In the genomic region with DNA sequence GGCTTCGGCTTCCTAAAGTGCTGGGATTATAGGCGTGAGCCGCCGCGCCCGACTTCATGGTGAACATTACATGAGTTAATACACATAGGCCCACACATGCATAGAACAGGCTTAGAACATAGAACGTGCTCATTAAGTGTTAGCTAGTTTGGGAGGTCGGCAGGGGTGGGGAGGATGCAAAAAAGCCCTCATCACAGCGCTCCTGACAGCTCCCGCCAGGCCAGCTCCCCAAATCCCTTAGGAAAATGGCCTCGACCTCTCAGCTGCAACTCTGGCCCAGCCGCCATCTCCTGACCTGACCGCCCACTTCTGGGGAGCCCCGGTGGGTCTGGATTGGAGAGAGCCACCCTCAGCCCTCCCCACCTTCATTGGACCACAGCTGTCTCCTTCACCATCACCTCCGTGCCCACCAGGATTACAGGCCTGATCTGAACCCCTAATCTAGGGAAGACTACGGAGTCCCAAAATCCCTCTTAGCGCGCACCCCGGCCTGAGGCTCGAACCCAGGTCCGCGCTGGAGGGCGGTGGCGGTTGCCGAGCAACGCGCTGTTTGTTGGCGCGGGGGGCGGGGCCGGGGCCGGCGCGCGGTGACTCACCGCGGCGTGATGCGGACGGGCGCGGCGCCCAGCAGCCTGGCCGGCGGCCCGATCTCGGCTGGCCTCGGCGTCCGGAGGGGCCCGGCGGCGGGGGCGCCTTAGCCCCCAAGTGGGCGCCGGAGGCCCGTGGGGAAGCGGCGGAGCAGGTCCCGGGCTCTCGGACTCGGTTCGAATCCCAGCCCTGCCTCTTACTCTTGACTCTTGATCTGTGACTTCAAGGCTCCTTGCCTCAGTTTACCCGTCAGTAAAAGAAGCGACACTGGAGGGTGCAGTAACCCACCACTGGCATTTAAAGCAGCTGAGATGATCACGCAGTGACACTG, we compare ENCODE assay signal across 8 cellular contexts. TPM values are rescaled to one million over a fixed set of nuclear protein-coding genes. Genes with fewer than 3 reads are reported as not detected.
DNase-seq lines count a peak whose midpoint lies in the region; ATAC-seq and TF ChIP-seq lines count a peak whose summit lies in the region.

No MANE protein-coding gene starts in this region.

- dilution Hi-C loops in mammary epithelial cell (cut with HindIII; ENCODE audit: low sequenced_read_pairs): no loop called here

- intact Hi-C loops in CD8-positive, alpha-beta T cell (cut with DNase I, micrococcal nuclease): loop anchor here (2.0 to 10.0 kb wide), 6 partner anchors 15 to 1058 kb away; partner anchors contain the start of genes ADGRE5 (in 1 of the 2), IER2 (in 1 of the 2), JUNB (in 1 of the 2) and STX10 (in 1 of the 2)
- intact Hi-C loops in mammary epithelial cell (cut with micrococcal nuclease) (no loop called here), sigmoid colon (cut with DNase I) (loop anchor here (2.0 to 10.0 kb wide), 4 partner anchors 55 to 1058 kb away; partner anchors contain the start of genes JUNB and ZSWIM4)

- peak overlapping the region; percentile 58 for H2AFZ ChIP-seq in mammary epithelial cell (ENCODE audit: low read depth, low read length)

- H3K27ac Mint-ChIP-seq in CD8-positive, alpha-beta T cell: peak overlapping the region; percentile 88

- no TSS peak for BruUV-seq in mammary epithelial cell (replicated peaks; lab: Mats Ljungman, UMichigan)

- no peaks in the 10 kb centered on the region for H3K9me3 Mint-ChIP-seq in CD8-positive, alpha-beta T cell

- H3K4me1 Mint-ChIP-seq in CD8-positive, alpha-beta T cell (ENCODE audit: low read depth): peaks cover 32% of the 10 kb centered on the region

- H3K9me3 ChIP-seq in CD8-positive, alpha-beta T cell (ENCODE audit: low read length): no peaks in the 10 kb centered on the region
- no peaks in the 10 kb centered on the region for H3K9me3 ChIP-seq in mammary epithelial cell (replicated peaks; ENCODE audit: insufficient read depth, low read length)
- H3K9me3 ChIP-seq in iPS-18a (ENCODE audit: control insufficient read depth, low read depth, low read length): no peaks in the 10 kb centered on the region
- no peaks in the 10 kb centered on the region for H3K9me3 ChIP-seq in sigmoid colon

- no peaks in the 10 kb centered on the region for H3K36me3 ChIP-seq in CD8-positive, alpha-beta T cell (ENCODE audit: insufficient read depth, low read length)
- H3K36me3 ChIP-seq in mammary epithelial cell (ENCODE audit: insufficient read depth, low read length) (no peaks in the 10 kb centered on the region), iPS-18a (ENCODE audit: control insufficient read depth, low read depth, low read length) (no peaks in the 10 kb centered on the region), sigmoid colon (no peaks in the 10 kb centered on the region)

- peaks cover 37% of the 10 kb centered on the region for H3K4me1 ChIP-seq in CD8-positive, alpha-beta T cell (ENCODE audit: insufficient read depth, low read length)
- H3K4me1 ChIP-seq in mammary epithelial cell (ENCODE audit: insufficient read depth, low read length) (peaks cover 61% of the 10 kb centered on the region), iPS-18a (ENCODE audit: control insufficient read depth, low read depth, low read length) (peaks cover 10% of the 10 kb centered on the region), sigmoid colon (peaks cover 0 to 76% (median 61%) of the 10 kb centered on the region in 4 donors)

- in situ Hi-C loops in KBM-7 (cut with MboI; ENCODE audit: low pct_unique_long_range_greater_than_20kb, low sequenced_read_pairs) (loop anchor here (10.0 kb wide), 1 partner anchor 65 kb away; no protein-coding TSS in a partner anchor), mammary epithelial cell (cut with MboI; ENCODE audit: low sequenced_read_pairs in 2 of 2) (loop anchor here (25.0 kb wide), 1 partner anchor 238 kb away; no protein-coding TSS in a partner anchor)

- TF ChIP-seq EP300 in sigmoid colon (IDR thresholded peaks at IDR 0.05): peak in 2 of 4 donors; percentile 27 to 32

- DNase-seq in CD8-positive, alpha-beta T cell: peak in 6 of 7 experiments; percentile 56 to 79 (median 65)
- DNase-seq in KBM-7 (peak; percentile 69), T-helper 9 cell (peak; percentile 61), mammary epithelial cell (peak; percentile 69), sigmoid colon (peak; percentile 93), middle frontal gyrus (ENCODE audit: extremely low spot score, low spot score) (no peak)

- POLR2A ChIA-PET in CD8-positive, alpha-beta T cell (lab: Charles Lee): interaction anchor here (1.4 kb wide), 1 partner anchor 12 kb away, joined by 4 read pairs; no protein-coding TSS in a partner anchor

- no peak for TF ChIP-seq CTCF in CD8-positive, alpha-beta T cell (IDR thresholded peaks at IDR 0.05)
- TF ChIP-seq CTCF in mammary epithelial cell (conservative IDR thresholded peaks at IDR 0.05 in 1 of 2, IDR thresholded peaks at IDR 0.05 in 1 of 2; ENCODE audit: extremely low read depth in 1 of 2, insufficient read depth in 1 of 2, low read depth in 1 of 2, low read length in 2 of 2) (no peak), sigmoid colon (IDR thresholded peaks at IDR 0.05) (no peak)

- H3K9ac ChIP-seq in mammary epithelial cell (ENCODE audit: insufficient read depth, low read length): peak overlapping the region; percentile 99
- H3K9ac ChIP-seq in iPS-18a (ENCODE audit: low read length): peak overlapping the region; percentile 53

- no peak for ATAC-seq in CD8-positive, alpha-beta T cell
- no peak for ATAC-seq in HG03457 (IDR thresholded peaks at IDR 0.05; ENCODE audit: unreplicated experiment)

- H3K79me2 ChIP-seq in mammary epithelial cell (ENCODE audit: insufficient read depth, low read length): no peaks in the 10 kb centered on the region

- no peaks in the 10 kb centered on the region for H4K20me1 ChIP-seq in mammary epithelial cell (ENCODE audit: insufficient read depth, low read length)

- peak in 1 of 2 donors; percentile 14 for TF ChIP-seq POLR2A in sigmoid colon (IDR thresholded peaks at IDR 0.05)

- no peaks in the 10 kb centered on the region for H3K27me3 ChIP-seq in CD8-positive, alpha-beta T cell (ENCODE audit: insufficient read depth, low read length)
- H3K27me3 ChIP-seq in mammary epithelial cell (ENCODE audit: insufficient read depth, low read length) (no peaks in the 10 kb centered on the region), iPS-18a (ENCODE audit: control insufficient read depth, insufficient read depth, low read length) (no peaks in the 10 kb centered on the region), sigmoid colon (no peaks in the 10 kb centered on the region)

- peak overlapping the region; percentile 74 for H3K4me3 Mint-ChIP-seq in CD8-positive, alpha-beta T cell

- H3K27ac ChIP-seq in CD8-positive, alpha-beta T cell (ENCODE audit: low read depth, low read length): peak overlapping the region; percentile 58
- H3K27ac ChIP-seq in mammary epithelial cell (ENCODE audit: insufficient read depth, low read depth, low read length): peak overlapping the region; percentile 100
- peak overlapping the region; percentile 25 for H3K27ac ChIP-seq in iPS-18a (ENCODE audit: low read length)
- H3K27ac ChIP-seq in sigmoid colon: peak overlapping the region; percentile 96 to 100 (median 99)

- CTCF ChIA-PET in CD8-positive, alpha-beta T cell (lab: Charles Lee): interaction anchor here (0.9 to 8.4 kb wide), 6 partner anchors 9 to 75 kb away, joined by 3 to 43 read pairs (median 16); no protein-coding TSS in a partner anchor
- CTCF ChIA-PET in mammary epithelial cell (lab: Charles Lee; ENCODE audit: low non-redundant PET): no interaction called here

- H3K4me3 ChIP-seq in CD8-positive, alpha-beta T cell (ENCODE audit: low read depth, low read length): no peak overlapping the region
- H3K4me3 ChIP-seq in mammary epithelial cell (replicated peaks in 1 of 3; ENCODE audit: insufficient read depth in 1 of 3, low read depth in 2 of 3, low read length in 3 of 3) (peak overlapping the region; percentile 3 to 33 (median 23)), iPS-18a (ENCODE audit: low read length) (no peak overlapping the region), sigmoid colon (peak overlapping the region in 3 of 4 donors; percentile 35 to 46 (median 41))

- WGBS in mammary epithelial cell (ENCODE audit: low coverage, missing lambda C conversion rate): 29% methylated on average over 31 of the region's 66 CpGs
- 12 to 20% methylated on average over 66 of the region's 66 CpGs for WGBS in sigmoid colon, 2 donors

- peak overlapping the region; percentile 80 for H3K4me2 ChIP-seq in mammary epithelial cell (ENCODE audit: insufficient read depth, low read depth, low read length)

- H3K27me3 Mint-ChIP-seq in CD8-positive, alpha-beta T cell (ENCODE audit: low read depth): no peaks in the 10 kb centered on the region

- no peaks in the 10 kb centered on the region for H3K36me3 Mint-ChIP-seq in CD8-positive, alpha-beta T cell

RNA-seq across cellular contexts. Expression of gene NANOS3, which starts 26.7 kb away (rescaled TPM):
- not detected for total RNA-seq in CD8-positive, alpha-beta T cell
- total RNA-seq in mammary epithelial cell (under 1 TPM in 1 of 2 donors, not detected in 1; 0.73 TPM), sigmoid colon (not detected)
- polyA plus RNA-seq in mammary epithelial cell (not detected), sigmoid colon (under 1 TPM in 1 of 3 donors, not detected in 2; 0.16 TPM)
- polyA minus RNA-seq in mammary epithelial cell: not detected

RNA-seq across cellular contexts. Expression of gene ZSWIM4, which starts 55.0 kb away (rescaled TPM):
- 1 to 10 TPM; 4.1 to 5.0 TPM for total RNA-seq in CD8-positive, alpha-beta T cell
- total RNA-seq in mammary epithelial cell: 1 to 10 TPM; 3.2 to 5.4 TPM
- 1.3 TPM for polyA plus RNA-seq in mammary epithelial cell
- 1.8 TPM for polyA minus RNA-seq in mammary epithelial cell
- 1 to 10 TPM; 2.3 to 4.4 (median 3.3) TPM for total RNA-seq in sigmoid colon
- polyA plus RNA-seq in sigmoid colon: 1 to 10 TPM in 2 of 3 donors, under 1 TPM in 1; 0.60 to 3.3 (median 1.4) TPM

RNA-seq across cellular contexts. Expression of gene BRME1, which starts 55.7 kb away (rescaled TPM):
- total RNA-seq in CD8-positive, alpha-beta T cell: 1 to 10 TPM; 1.0 to 1.2 TPM
- total RNA-seq in mammary epithelial cell (1 to 10 TPM; 1.0 to 3.8 TPM), sigmoid colon (1 to 10 TPM in 3 of 4 donors, under 1 TPM in 1; 0.99 to 3.6 (median 1.3) TPM)
- polyA plus RNA-seq in mammary epithelial cell (2.2 TPM), sigmoid colon (1 to 10 TPM; 1.8 to 9.0 (median 3.2) TPM)
- 1.0 TPM for polyA minus RNA-seq in mammary epithelial cell

RNA-seq across cellular contexts. Expression of gene CC2D1A, which starts 55.8 kb away (rescaled TPM):
- total RNA-seq in CD8-positive, alpha-beta T cell: 10 to 100 TPM; 11.3 to 16.0 TPM
- total RNA-seq in mammary epithelial cell (10 to 100 TPM; 31.7 to 58.8 TPM), sigmoid colon (10 to 100 TPM; 15.0 to 33.5 (median 21.4) TPM)
- polyA plus RNA-seq in mammary epithelial cell (21.0 TPM), sigmoid colon (10 to 100 TPM; 38.4 to 88.2 (median 65.7) TPM)
- 16.1 TPM for polyA minus RNA-seq in mammary epithelial cell

Comparison
In these comparisons a context has a peak if more than half of its experiments do, and no peak if none do; other contexts are left out.
1. H3K27ac ChIP-seq: peak in every context shown above with its lines; median percentile 100 in mammary epithelial cell; 99 in sigmoid colon; 58 in CD8-positive, alpha-beta T cell; 25 in iPS-18a.
2. H3K4me3 ChIP-seq: peak in mammary epithelial cell (3 of 3) and sigmoid colon (3 of 4); none in CD8-positive, alpha-beta T cell (single experiment) and iPS-18a (single experiment).